In genomic region chr14:103899833-103900232, GRCh38 we compare ENCODE assay signal across 1 cellular context.
TF ChIP-seq lines count a peak whose summit lies in the region.

No MANE protein-coding gene starts in this region.

TF ChIP-seq in GM23338, 12 proteins besides CTCF, POLR2A, EP300 and RAD21 (continued from another document):
- no peak for TF ChIP-seq REST (IDR thresholded peaks at IDR 0.05; ENCODE audit: unreplicated experiment)
- TF ChIP-seq ZNF331 (CRISPR knock-in tag; IDR thresholded peaks at IDR 0.05; ENCODE audit: low read depth) = no peak
- no peak for TF ChIP-seq ZNF462 (CRISPR knock-in tag; IDR thresholded peaks at IDR 0.05)
- TF ChIP-seq ETS1 (IDR thresholded peaks at IDR 0.05) = no peak
TF ChIP-seq in GM23338: peak in this region for 0.
